ENCODE assay signal across 22 cellular contexts in genomic region chr21:32777269-32777668, GRCh38. TPM values are rescaled to one million over a fixed set of nuclear protein-coding genes. Genes with fewer than 3 reads are reported as not detected.
DNase-seq lines count a peak whose midpoint lies in the region; ATAC-seq lines count a peak whose summit lies in the region.
"Had no signal": no experiment of that assay in that cellular context is flagged by ENCODE, and none has a peak within 500 bp of the region (broad histone marks: within the 10 kb centered on the region; RNA-seq: fewer than 3 reads in every experiment).

No MANE protein-coding gene starts in this region.

- no peak overlapping the region for H3K27ac ChIP-seq in right cardiac atrium (ENCODE audit: low read length)
- H3K27ac ChIP-seq: C4-2B, HL-60, PC-9, RWPE1 had no signal

- H3K9me3 ChIP-seq in right cardiac atrium (ENCODE audit: control insufficient read depth, low read length) = no peaks in the 10 kb centered on the region

- H3K27me3 ChIP-seq in right cardiac atrium (ENCODE audit: control insufficient read depth, insufficient read depth) = no peaks in the 10 kb centered on the region

- peak; percentile 52 to 74 for ATAC-seq in activated T-cell treated with anti-CD3 and anti-CD28 coated beads, Interleukin-2, amount 50 U/mL, for 4 hours
- no peak for ATAC-seq in right cardiac atrium
- ATAC-seq: SK-N-SH treated with all-trans-retinoic acid at 6 μM for 48 hours had no signal

- 96% methylated on average over 1 of the region's 1 CpG for WGBS in right cardiac atrium

- peaks cover 12% of the 10 kb centered on the region for H3K4me1 Mint-ChIP-seq in activated T-cell treated with anti-CD3 and anti-CD28 coated beads, Interleukin-2, amount 50 U/mL, for 4 hours (ENCODE audit: low read depth)
- H3K4me1 Mint-ChIP-seq in stimulated activated naive CD8-positive, alpha-beta T cell treated with anti-CD3 and anti-CD28 coated beads, Interleukin-15, Interleukin-2, amounts not matched to agents 100 ng/mL and 50 ng/mL, for 24 hours (ENCODE audit: low read depth) = peaks cover 28% of the 10 kb centered on the region

- H3K4me3 ChIP-seq in right cardiac atrium (ENCODE audit: low read length) = no peak overlapping the region
- H3K4me3 ChIP-seq: PC-9 had no signal

- intact Hi-C loops in right cardiac atrium (cut with DNase I) = no loop called here

- H3K4me3 Mint-ChIP-seq in activated T-cell treated with anti-CD3 and anti-CD28 coated beads, Interleukin-2, amount 50 U/mL, for 4 hours = no peak overlapping the region
- no peak overlapping the region for H3K4me3 Mint-ChIP-seq in stimulated activated naive CD8-positive, alpha-beta T cell treated with anti-CD3 and anti-CD28 coated beads, Interleukin-15, Interleukin-2, amounts not matched to agents 100 ng/mL and 50 ng/mL, for 24 hours

- H3K9me3 Mint-ChIP-seq in activated T-cell treated with anti-CD3 and anti-CD28 coated beads, Interleukin-2, amount 50 U/mL, for 4 hours = no peaks in the 10 kb centered on the region
- H3K9me3 Mint-ChIP-seq in stimulated activated naive CD8-positive, alpha-beta T cell treated with anti-CD3 and anti-CD28 coated beads, Interleukin-15, Interleukin-2, amounts not matched to agents 100 ng/mL and 50 ng/mL, for 24 hours = no peaks in the 10 kb centered on the region

- H3K27me3 Mint-ChIP-seq in activated T-cell treated with anti-CD3 and anti-CD28 coated beads, Interleukin-2, amount 50 U/mL, for 4 hours (ENCODE audit: low read depth) = no peaks in the 10 kb centered on the region
- H3K27me3 Mint-ChIP-seq in stimulated activated naive CD8-positive, alpha-beta T cell treated with anti-CD3 and anti-CD28 coated beads, Interleukin-15, Interleukin-2, amounts not matched to agents 100 ng/mL and 50 ng/mL, for 24 hours = no peaks in the 10 kb centered on the region

- peak overlapping the region; percentile 21 for H3K27ac Mint-ChIP-seq in stimulated activated naive CD8-positive, alpha-beta T cell treated with anti-CD3 and anti-CD28 coated beads, Interleukin-15, Interleukin-2, amounts not matched to agents 100 ng/mL and 50 ng/mL, for 24 hours

- no peaks in the 10 kb centered on the region for H3K4me1 ChIP-seq in right cardiac atrium (ENCODE audit: control insufficient read depth, insufficient read depth, low read length)

- no peak for DNase-seq in activated T-cell treated with anti-CD3 and anti-CD28 coated beads, Interleukin-2, amount 50 U/mL, for 4 hours
- no peak for DNase-seq in activated T-cell treated with anti-CD3 and anti-CD28 coated beads, Interleukin-2, amount 50 U/mL, for 48 hours
- DNase-seq in HCEC 1CT = peak; percentile 11
- DNase-seq in amniotic epithelial cell (ENCODE audit: low read depth) = peak; percentile 33
- DNase-seq in right cardiac atrium = no peak
- no peak for DNase-seq in HK-2 (ENCODE audit: unreplicated experiment)
- DNase-seq: DMS53, GF-D8, KG1, NCI-H1092, NCI-H146, NCI-H2029, NCI-H226, NCI-H510A treated with DMSO at 0.1 percent for 48 hours, NCI-H748 treated with DMSO at 0.1 percent for 48 hours, PC-9, SHP77 treated with DMSO at 0.1 percent for 48 hours had no signal

- H3K36me3 Mint-ChIP-seq in activated T-cell treated with anti-CD3 and anti-CD28 coated beads, Interleukin-2, amount 50 U/mL, for 4 hours (ENCODE audit: insufficient read depth) = no peaks in the 10 kb centered on the region
- H3K36me3 Mint-ChIP-seq in stimulated activated naive CD8-positive, alpha-beta T cell treated with anti-CD3 and anti-CD28 coated beads, Interleukin-15, Interleukin-2, amounts not matched to agents 100 ng/mL and 50 ng/mL, for 24 hours (ENCODE audit: low read depth) = no peaks in the 10 kb centered on the region

RNA-seq across cellular contexts. Expression of gene PAXBP1, which starts 5.7 kb away (rescaled TPM):
- 10 to 100 TPM; 54.9 to 61.4 (median 58.3) TPM for total RNA-seq in activated T-cell treated with anti-CD3 and anti-CD28 coated beads, Interleukin-2, amount 50 U/mL, for 4 hours
- total RNA-seq in right cardiac atrium = 10 to 100 TPM; 12.2 to 19.7 (median 16.1) TPM
- 9.3 TPM for polyA plus RNA-seq in right cardiac atrium

RNA-seq across cellular contexts. Expression of gene SYNJ1, which starts 49.5 kb away (rescaled TPM):
- 10 to 100 TPM; 10.8 to 11.8 (median 11.6) TPM for total RNA-seq in activated T-cell treated with anti-CD3 and anti-CD28 coated beads, Interleukin-2, amount 50 U/mL, for 4 hours
- 10 to 100 TPM; 13.4 to 16.9 (median 16.0) TPM for total RNA-seq in right cardiac atrium
- 5.8 TPM for polyA plus RNA-seq in right cardiac atrium

Comparison
In these comparisons a context has a peak if more than half of its experiments do, and no peak if none do; other contexts are left out.
1. ATAC-seq: peak in activated T-cell treated with anti-CD3 and anti-CD28 coated beads, Interleukin-2, amount 50 U/mL, for 4 hours (2 of 2); none in right cardiac atrium (0 of 2).
2. DNase-seq: peak in HCEC 1CT (single experiment) and amniotic epithelial cell (single experiment); none in activated T-cell treated with anti-CD3 and anti-CD28 coated beads, Interleukin-2, amount 50 U/mL, for 4 hours (single experiment), activated T-cell treated with anti-CD3 and anti-CD28 coated beads, Interleukin-2, amount 50 U/mL, for 48 hours (0 of 2), right cardiac atrium (0 of 3) and HK-2 (single experiment).